In the genomic region with DNA sequence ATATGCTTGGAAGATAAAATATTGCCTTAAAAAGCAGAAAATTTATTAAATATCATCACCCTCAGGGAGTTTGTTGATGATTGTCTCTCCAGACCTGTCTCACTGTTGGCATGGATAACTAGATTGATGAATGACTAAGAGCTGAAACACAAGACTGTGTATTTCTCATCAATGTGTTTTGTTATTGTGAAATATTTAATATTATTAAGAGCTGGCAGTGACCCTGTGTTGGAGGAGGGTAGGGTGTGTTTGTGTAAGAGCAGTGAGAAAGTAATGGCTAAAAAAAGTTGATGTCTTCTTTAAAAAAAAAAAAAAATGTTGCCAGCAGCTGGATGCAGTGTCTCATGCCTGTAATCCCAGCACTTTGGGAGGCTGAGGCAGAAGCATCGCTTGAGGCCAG, we compare ENCODE assay signal across 35 cellular contexts.
DNase-seq lines count a peak whose midpoint lies in the region; ATAC-seq, FAIRE-seq and TF ChIP-seq lines count a peak whose summit lies in the region.
"Had no signal": no experiment of that assay in that cellular context is flagged by ENCODE, and none has a peak within 500 bp of the region (broad histone marks: within the 10 kb centered on the region; RNA-seq: fewer than 3 reads in every experiment).

No MANE protein-coding gene starts in this region.

- no peak for TF ChIP-seq RAD21 in HepG2 (CRISPR knock-in tag; IDR thresholded peaks at IDR 0.05)

- peaks cover 35% of the 10 kb centered on the region for H3K4me1 Mint-ChIP-seq in memory B cell
- H3K4me1 Mint-ChIP-seq: neural crest cell had no signal

- H3K4me2 ChIP-seq in HepG2 (ENCODE audit: low read depth, low read length), result no peak overlapping the region
- H3K4me2 ChIP-seq: hepatocyte had no signal

- BruUV-seq in HepG2 (replicated peaks; lab: Mats Ljungman, UMichigan), result no TSS peak

- no peaks in the 10 kb centered on the region for H4K20me1 ChIP-seq in HepG2 (ENCODE audit: insufficient read depth, low read length)

- H3K4me3 Mint-ChIP-seq in memory B cell, result no peak overlapping the region
- H3K4me3 Mint-ChIP-seq: activated CD4-positive, alpha-beta T cell treated with anti-CD3 and anti-CD28 coated beads for 36 hours; activated CD8-positive, alpha-beta T cell treated with anti-CD3 and anti-CD28 coated beads, Interleukin-2, amount 10 ng/mL, durations not matched to agents 7 days and 5 days; CD4-positive, CD25-positive, alpha-beta regulatory T cell; neural crest cell had no signal

- H3K9me3 ChIP-seq in right lobe of liver, result no peaks in the 10 kb centered on the region
- no peaks in the 10 kb centered on the region for H3K9me3 ChIP-seq in HepG2 (ENCODE audit: low read length)
- no peaks in the 10 kb centered on the region for H3K9me3 ChIP-seq in aorta (ENCODE audit: control insufficient read depth, low read length)
- no peaks in the 10 kb centered on the region for H3K9me3 ChIP-seq in vagina
- H3K9me3 ChIP-seq: gastrocnemius medialis, pancreas, tibial artery had no signal

- DNase-seq in right lobe of liver (no peak), HepG2 (ENCODE audit: low spot score) (no peak), fibroblast of gingiva (ENCODE audit: low read depth) (peak; percentile 65), memory B cell (ENCODE audit: low spot score in 2 of 2) (no peak), aorta (no peak), DMS53 treated with DMSO at 0.1 percent for 48 hours (lab: John Stamatoyannopoulos, UW; ENCODE audit: unreplicated experiment) (no peak), vagina (ENCODE audit: extremely low spot score in 2 of 2) (no peak), NK-92 (lab: John Stamatoyannopoulos, UW; ENCODE audit: unreplicated experiment) (no peak)
- DNase-seq: activated CD4-positive, alpha-beta T cell treated with anti-CD3 and anti-CD28 coated beads for 36 hours; activated CD8-positive, alpha-beta T cell treated with anti-CD3 and anti-CD28 coated beads, Interleukin-2, amount 10 ng/mL, durations not matched to agents 7 days and 5 days; CD4-positive, CD25-positive, alpha-beta regulatory T cell; effector memory CD4-positive, alpha-beta T cell; EL; erythroblast; gastrocnemius medialis; KG1; MM.1S; NCI-H1417; NCI-H2029; NCI-H69; pancreas; retina; SIG-M5 had no signal

- no peaks in the 10 kb centered on the region for H3K79me2 ChIP-seq in HepG2 (ENCODE audit: insufficient read depth, low read length)

- TF ChIP-seq EP300 in HepG2 (IDR thresholded peaks at IDR 0.05; ENCODE audit: low read depth in 2 of 2, low read length in 2 of 2) (no peak), HepG2 (CRISPR knock-in tag; IDR thresholded peaks at IDR 0.05; ENCODE audit: borderline replicate concordance) (no peak)

- no peak for TF ChIP-seq POLR2A in right lobe of liver (IDR thresholded peaks at IDR 0.05)
- no peak for TF ChIP-seq POLR2A in HepG2 (IDR thresholded peaks at IDR 0.05; ENCODE audit: insufficient read depth in 1 of 2, low read depth in 2 of 2, low read length in 2 of 2)
- TF ChIP-seq POLR2A in vagina (IDR thresholded peaks at IDR 0.05), result no peak

- no peak overlapping the region for H3K9ac ChIP-seq in HepG2 (ENCODE audit: insufficient read depth, low read depth, low read length)

- H3K27me3 ChIP-seq in right lobe of liver (no peaks in the 10 kb centered on the region), HepG2 (ENCODE audit: control insufficient read depth in 1 of 2, insufficient read depth in 2 of 2, low read length in 2 of 2) (no peaks in the 10 kb centered on the region), aorta (ENCODE audit: control insufficient read depth in 1 of 2, insufficient read depth in 2 of 2, low read length in 1 of 2) (no peaks in the 10 kb centered on the region), vagina (no peaks in the 10 kb centered on the region)
- H3K27me3 ChIP-seq: cardiac muscle cell, gastrocnemius medialis, hepatocyte, pancreas, tibial artery had no signal

- H3K27ac Mint-ChIP-seq in memory B cell, result peak overlapping the region; percentile 71
- H3K27ac Mint-ChIP-seq: activated CD4-positive, alpha-beta T cell treated with anti-CD3 and anti-CD28 coated beads for 36 hours; activated CD8-positive, alpha-beta T cell treated with anti-CD3 and anti-CD28 coated beads, Interleukin-2, amount 10 ng/mL, durations not matched to agents 7 days and 5 days; activated naive CD4-positive, alpha-beta T cell treated with anti-CD3 and anti-CD28 coated beads, Interleukin-2, amount 50 U/mL, for 72 hours; activated T-helper 2 cell treated with anti-CD3 and anti-CD28 coated beads, Interferon-gamma antibody, Interleukin-2, Interleukin-4, amounts not matched to agents 10 μg/mL and 5 μg/mL and 100 μg/mL, durations not matched to agents 14 hours and 24 hours and 36 hours; CD4-positive, CD25-positive, alpha-beta regulatory T cell had no signal

- no peaks in the 10 kb centered on the region for H3K27me3 Mint-ChIP-seq in memory B cell
- H3K27me3 Mint-ChIP-seq: activated CD4-positive, alpha-beta T cell treated with anti-CD3 and anti-CD28 coated beads for 36 hours; CD4-positive, CD25-positive, alpha-beta regulatory T cell had no signal

- FAIRE-seq in HepG2 (lab: Jason Lieb, UNC), result no peak
- FAIRE-seq: A204.1, GM18507, H1, HTR-8/SVneo, pancreas had no signal

- H3K4me1 ChIP-seq in right lobe of liver (peaks cover 0 to 16% (median 0%) of the 10 kb centered on the region in 4 donors), HepG2 (ENCODE audit: insufficient read depth, low read length) (peaks cover 16% of the 10 kb centered on the region), aorta (ENCODE audit: control insufficient read depth in 1 of 2, insufficient read depth in 2 of 2, low read length in 2 of 2) (peaks cover 3 to 5% of the 10 kb centered on the region in 2 donors), vagina (peaks cover 12% of the 10 kb centered on the region)
- H3K4me1 ChIP-seq: gastrocnemius medialis, pancreas had no signal

- CTCF ChIA-PET in HepG2 (lab: Yijun Ruan, JAX; ENCODE audit: low intra/inter-chr PET ratio, low total read pairs), result no interaction called here

- H3K27ac ChIP-seq in right lobe of liver (no peak overlapping the region), HepG2 (ENCODE audit: extremely low read length, insufficient read depth, low read length) (no peak overlapping the region), aorta (ENCODE audit: low read depth in 1 of 2, low read length in 2 of 2) (no peak overlapping the region), vagina (no peak overlapping the region)
- H3K27ac ChIP-seq: cardiac muscle cell, coronary artery, gastrocnemius medialis, hepatocyte, pancreas had no signal

- TF ChIP-seq CTCF in right lobe of liver (IDR thresholded peaks at IDR 0.05) (no peak), HepG2 (CRISPR knock-in tag; IDR thresholded peaks at IDR 0.05) (no peak), vagina (IDR thresholded peaks at IDR 0.05) (no peak)

- POLR2A ChIA-PET in HepG2 (lab: Yijun Ruan, JAX), result no interaction called here

- no peaks in the 10 kb centered on the region for H3K36me3 ChIP-seq in right lobe of liver
- no peaks in the 10 kb centered on the region for H3K36me3 ChIP-seq in HepG2 (replicated peaks in 1 of 2; ENCODE audit: control insufficient read depth in 1 of 2, insufficient read depth in 2 of 2, low read length in 2 of 2)
- no peaks in the 10 kb centered on the region for H3K36me3 ChIP-seq in aorta (ENCODE audit: control insufficient read depth in 1 of 2, insufficient read depth in 2 of 2, low read length in 1 of 2)
- no peaks in the 10 kb centered on the region for H3K36me3 ChIP-seq in vagina
- H3K36me3 ChIP-seq: cardiac muscle cell, gastrocnemius medialis, pancreas, tibial artery had no signal

- in situ Hi-C loops in HepG2 (cut with HindIII; ENCODE audit: extremely low pct_ligation_motif_present, low pct_unique_long_range_greater_than_20kb), result loop anchor here (10.0 kb wide), 1 partner anchor 221 kb away; no protein-coding TSS in a partner anchor

- H3K9me3 Mint-ChIP-seq in memory B cell, result no peaks in the 10 kb centered on the region
- H3K9me3 Mint-ChIP-seq: activated naive CD4-positive, alpha-beta T cell treated with anti-CD3 and anti-CD28 coated beads, Interleukin-2, amount 50 U/mL, for 72 hours; activated T-helper 2 cell treated with anti-CD3 and anti-CD28 coated beads, Interferon-gamma antibody, Interleukin-2, Interleukin-4, amounts not matched to agents 10 μg/mL and 5 μg/mL and 100 μg/mL, durations not matched to agents 14 hours and 24 hours and 36 hours; CD4-positive, CD25-positive, alpha-beta regulatory T cell; neural crest cell had no signal

- no peak overlapping the region for H3K4me3 ChIP-seq in right lobe of liver
- no peak overlapping the region for H3K4me3 ChIP-seq in HepG2 (replicated peaks in 1 of 3; ENCODE audit: insufficient read depth in 1 of 3, low read depth in 2 of 3, low read length in 3 of 3)
- H3K4me3 ChIP-seq in aorta (ENCODE audit: low read length in 2 of 2), result no peak overlapping the region
- H3K4me3 ChIP-seq in vagina, result no peak overlapping the region
- H3K4me3 ChIP-seq: cardiac muscle cell, coronary artery, gastrocnemius medialis, hepatocyte, pancreas, tibial artery had no signal

- WGBS in right lobe of liver (ENCODE audit: insufficient coverage, low coverage, low lambda C conversion rate, missing lambda C conversion rate), result no CpG with 5 or more reads among the region's 1 CpG
- 100% methylated on average over 1 of the region's 1 CpG for WGBS in HepG2 (ENCODE audit: low lambda C conversion rate)
- 96 to 100% methylated on average over 1 of the region's 1 CpG for WGBS in aorta, 2 donors

- intact Hi-C loops in right lobe of liver (cut with DNase I), result no loop called here
- intact Hi-C loops in HepG2 (cut with micrococcal nuclease; ENCODE audit: unreplicated experiment), result no loop called here
- intact Hi-C loops in aorta (cut with DNase I), result no loop called here
- intact Hi-C loops in vagina (cut with DNase I), result no loop called here

- ATAC-seq in right lobe of liver, result peak in 3 of 4 donors; percentile 52 to 83 (median 78)
- ATAC-seq in HepG2, result no peak
- ATAC-seq in memory B cell (ENCODE audit: low read depth), result no peak
- peak; percentile 75 for ATAC-seq in aorta (ENCODE audit: low FRiP score)
- ATAC-seq: activated CD4-positive, alpha-beta T cell treated with anti-CD3 and anti-CD28 coated beads for 36 hours; activated CD8-positive, alpha-beta T cell treated with anti-CD3 and anti-CD28 coated beads, Interleukin-2, amount 10 ng/mL, durations not matched to agents 7 days and 5 days; activated naive CD4-positive, alpha-beta T cell treated with anti-CD3 and anti-CD28 coated beads, Interleukin-2, amount 50 U/mL, for 72 hours; gastrocnemius medialis; Panc1; pancreas had no signal

- peaks cover 6% of the 10 kb centered on the region for H3K36me3 Mint-ChIP-seq in memory B cell
- H3K36me3 Mint-ChIP-seq: activated naive CD4-positive, alpha-beta T cell treated with anti-CD3 and anti-CD28 coated beads, Interleukin-2, amount 50 U/mL, for 72 hours; CD4-positive, CD25-positive, alpha-beta regulatory T cell had no signal

- H2AFZ ChIP-seq in HepG2 (ENCODE audit: low read length), result no peak overlapping the region
- H2AFZ ChIP-seq: hepatocyte had no signal

TF ChIP-seq in HepG2, 621 proteins besides CTCF, POLR2A, EP300 and RAD21 (continues in another document):
- TF ChIP-seq MAZ (IDR thresholded peaks at IDR 0.05; ENCODE audit: borderline replicate concordance, low read depth, low read length) (no peak), MAZ (CRISPR knock-in tag; IDR thresholded peaks at IDR 0.05; ENCODE audit: low read depth) (no peak), NCOR1 (IDR thresholded peaks at IDR 0.05; ENCODE audit: borderline replicate concordance, low read length) (no peak), ATF1 (CRISPR knock-in tag; IDR thresholded peaks at IDR 0.05) (no peak)

Comparison
In these comparisons a context has a peak if more than half of its experiments do, and no peak if none do; other contexts are left out.
1. ATAC-seq: peak in right lobe of liver (3 of 4) and aorta (single experiment); none in HepG2 (single experiment) and memory B cell (single experiment).